7 cellular contexts compared by ENCODE assay signal in genomic region chr6:63197741-63198140, GRCh38. TPM values are rescaled to one million over a fixed set of nuclear protein-coding genes. Genes with fewer than 3 reads are reported as not detected.
"Had no signal": no experiment of that assay in that cellular context is flagged by ENCODE, and none has a peak within 500 bp of the region (broad histone marks: within the 10 kb centered on the region; RNA-seq: fewer than 3 reads in every experiment).

No MANE protein-coding gene starts in this region.

- ATAC-seq: HepG2, K562 had no signal

- H3K4me3 Mint-ChIP-seq: IgD-negative memory B cell had no signal

- H3K4me3 ChIP-seq: K562 had no signal

- H3K36me3 Mint-ChIP-seq: IgD-negative memory B cell had no signal

- H3K27ac Mint-ChIP-seq: IgD-negative memory B cell had no signal

- DNase-seq: IMR-90, KBM-7, KG1 had no signal

- H3K27me3 Mint-ChIP-seq: IgD-negative memory B cell had no signal

- H3K27ac ChIP-seq: HL-60 had no signal

- H3K4me1 Mint-ChIP-seq: IgD-negative memory B cell had no signal

RNA-seq across cellular contexts. Expression of gene FKBP1C, which starts 13.5 kb away (rescaled TPM):
- polyA plus RNA-seq: IgD-negative memory B cell had no signal
